11 cellular contexts compared by ENCODE assay signal in the genomic region with DNA sequence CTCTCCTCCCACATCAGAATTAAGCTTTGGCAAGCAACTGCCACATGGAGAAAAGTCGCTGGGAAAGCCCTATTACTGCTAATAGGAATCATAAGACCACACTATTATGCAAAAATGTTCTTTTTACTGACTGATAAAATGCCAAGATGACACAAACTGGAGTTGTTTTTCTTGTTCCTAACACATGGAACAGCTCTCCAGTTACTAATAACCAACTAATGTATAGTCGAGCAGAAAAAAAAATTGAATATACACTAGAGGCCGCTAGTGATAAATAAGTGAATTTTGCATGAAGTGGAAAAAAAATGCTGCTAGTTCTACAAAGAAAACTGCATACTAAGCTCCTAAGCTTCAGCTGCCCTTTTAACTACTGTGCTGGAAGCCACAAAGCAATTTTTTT.
DNase-seq lines count a peak whose midpoint lies in the region; ATAC-seq and TF ChIP-seq lines count a peak whose summit lies in the region.
"Had no signal": no experiment of that assay in that cellular context is flagged by ENCODE, and none has a peak within 500 bp of the region (broad histone marks: within the 10 kb centered on the region; RNA-seq: fewer than 3 reads in every experiment).

No MANE protein-coding gene starts in this region.

- no TSS peak for BruUV-seq in OCI-LY7 (replicated peaks; lab: Mats Ljungman, UMichigan)

- H3K9me3 ChIP-seq in OCI-LY7 (ENCODE audit: low read length), result no peaks in the 10 kb centered on the region
- H3K9me3 ChIP-seq: heart right ventricle had no signal

- no peak overlapping the region for H3K4me3 ChIP-seq in OCI-LY7 (ENCODE audit: low read depth, low read length, poor library complexity, severe bottlenecking)
- no peak overlapping the region for H3K4me3 ChIP-seq in fibroblast of pulmonary artery (replicated peaks; ENCODE audit: low read depth, low read length)
- no peak overlapping the region for H3K4me3 ChIP-seq in coronary artery
- H3K4me3 ChIP-seq: heart right ventricle had no signal

- intact Hi-C loops in OCI-LY7 (cut with micrococcal nuclease; ENCODE audit: unreplicated experiment), result no loop called here

- H3K4me2 ChIP-seq in OCI-LY7 (ENCODE audit: low read length), result no peak overlapping the region

- no peaks in the 10 kb centered on the region for H3K36me3 Mint-ChIP-seq in progenitor cell of endocrine pancreas (ENCODE audit: insufficient read depth)

- no peak overlapping the region for H2AFZ ChIP-seq in OCI-LY7 (ENCODE audit: low read length)
- H2AFZ ChIP-seq: parathyroid adenoma had no signal

- H3K4me1 ChIP-seq in OCI-LY7 (ENCODE audit: insufficient read depth, low read length, poor library complexity, severe bottlenecking), result no peaks in the 10 kb centered on the region
- H3K4me1 ChIP-seq: heart right ventricle, parathyroid adenoma had no signal

- no peak overlapping the region for H3K27ac Mint-ChIP-seq in progenitor cell of endocrine pancreas

- H4K20me1 ChIP-seq in OCI-LY7 (ENCODE audit: insufficient read depth, low read length), result no peaks in the 10 kb centered on the region

- H3K36me3 ChIP-seq in OCI-LY7 (ENCODE audit: insufficient read depth, low read length), result no peaks in the 10 kb centered on the region
- H3K36me3 ChIP-seq: heart right ventricle had no signal

- no peaks in the 10 kb centered on the region for H3K9me2 ChIP-seq in OCI-LY7 (ENCODE audit: insufficient read depth, low read length)

- POLR2A ChIA-PET in OCI-LY7 (lab: Charles Lee), result interaction anchor here (1.0 kb wide), 1 partner anchor 18 kb away, joined by 3 read pairs; no protein-coding TSS in a partner anchor

- peak; percentile 64 for TF ChIP-seq CTCF in OCI-LY7 (conservative IDR thresholded peaks at IDR 0.05; ENCODE audit: low read length)
- TF ChIP-seq CTCF in fibroblast of pulmonary artery (IDR thresholded peaks at IDR 0.05; ENCODE audit: low read length, missing control alignments), result peak; percentile 28
- no peak for TF ChIP-seq CTCF in progenitor cell of endocrine pancreas (IDR thresholded peaks at IDR 0.05; ENCODE audit: unreplicated experiment)
- TF ChIP-seq CTCF in coronary artery (IDR thresholded peaks at IDR 0.05), result no peak

- no peak overlapping the region for H3K4me3 Mint-ChIP-seq in progenitor cell of endocrine pancreas (ENCODE audit: low read depth)

- H3K27ac ChIP-seq in OCI-LY7 (ENCODE audit: low read depth, low read length, poor library complexity, severe bottlenecking) (no peak overlapping the region), coronary artery (no peak overlapping the region)
- H3K27ac ChIP-seq: heart right ventricle, parathyroid adenoma had no signal

- DNase-seq in A172 (ENCODE audit: low spot score), result peak; percentile 4
- DNase-seq in OCI-LY7 (ENCODE audit: low spot score), result peak; percentile 5
- peak; percentile 38 for DNase-seq in fibroblast of pulmonary artery (ENCODE audit: low read depth)
- no peak for DNase-seq in progenitor cell of endocrine pancreas (ENCODE audit: low spot score, unreplicated experiment)
- DNase-seq in DMS153 treated with DMSO at 0.1 percent for 48 hours (lab: John Stamatoyannopoulos, UW; ENCODE audit: unreplicated experiment), result no peak
- DNase-seq in activated CD4-positive, alpha-beta T cell treated with anti-CD3 and anti-CD28 coated beads, Interleukin-2, amount 50 U/mL, for 4 hours, result no peak
- DNase-seq in coronary artery (ENCODE audit: low spot score), result no peak
- DNase-seq: heart right ventricle, SW 1271 had no signal

- H3K9me3 Mint-ChIP-seq in progenitor cell of endocrine pancreas (ENCODE audit: low read depth), result no peaks in the 10 kb centered on the region

- H3K27me3 Mint-ChIP-seq in progenitor cell of endocrine pancreas, result no peaks in the 10 kb centered on the region

- H3K79me2 ChIP-seq in OCI-LY7 (ENCODE audit: insufficient read depth, low read depth, low read length), result no peaks in the 10 kb centered on the region
- H3K79me2 ChIP-seq: parathyroid adenoma had no signal

- CTCF ChIA-PET in OCI-LY7 (lab: Charles Lee; ENCODE audit: unreplicated experiment), result no interaction called here

- H3K4me1 Mint-ChIP-seq in progenitor cell of endocrine pancreas (ENCODE audit: low read depth), result peaks cover 4% of the 10 kb centered on the region

- peak; percentile 45 for ATAC-seq in GM18909 (IDR thresholded peaks at IDR 0.05; ENCODE audit: poor library complexity, unreplicated experiment)
- ATAC-seq: heart right ventricle had no signal

Comparison
In these comparisons a context has a peak if more than half of its experiments do, and no peak if none do; other contexts are left out.
1. DNase-seq: peak in A172 (single experiment), OCI-LY7 (single experiment) and fibroblast of pulmonary artery (single experiment); none in progenitor cell of endocrine pancreas (single experiment), DMS153 treated with DMSO at 0.1 percent for 48 hours (single experiment), activated CD4-positive, alpha-beta T cell treated with anti-CD3 and anti-CD28 coated beads, Interleukin-2, amount 50 U/mL, for 4 hours (0 of 2) and coronary artery (single experiment).
2. CTCF ChIP-seq: peak in OCI-LY7 (single experiment) and fibroblast of pulmonary artery (single experiment); none in progenitor cell of endocrine pancreas (single experiment) and coronary artery (single experiment).